20 cellular contexts compared by ENCODE assay signal in the genomic region with DNA sequence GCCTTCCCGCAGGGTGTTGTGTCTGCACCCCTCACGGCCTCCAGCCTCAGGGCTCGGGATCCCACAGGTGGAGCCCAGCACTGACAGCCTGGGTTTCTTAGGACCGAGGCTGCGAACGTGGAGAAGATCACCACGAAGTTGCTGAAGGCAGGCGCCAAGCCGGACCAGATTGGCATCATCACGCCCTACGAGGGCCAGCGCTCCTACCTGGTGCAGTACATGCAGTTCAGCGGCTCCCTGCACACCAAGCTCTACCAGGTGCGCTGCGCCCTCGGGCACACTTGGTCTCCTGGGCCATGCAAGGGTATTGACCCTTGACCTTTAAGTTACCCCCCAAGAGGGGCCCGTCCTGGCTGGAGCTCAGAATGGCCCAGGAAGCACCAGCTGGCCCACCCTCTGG. TPM values are rescaled to one million over a fixed set of nuclear protein-coding genes. Genes with fewer than 3 reads are reported as not detected.
"Had no signal": no experiment of that assay in that cellular context is flagged by ENCODE, and none has a peak within 500 bp of the region (broad histone marks: within the 10 kb centered on the region; RNA-seq: fewer than 3 reads in every experiment).

No MANE protein-coding gene starts in this region.

- H3K27ac Mint-ChIP-seq: memory B cell, T-helper 17 cell had no signal

- DNase-seq: activated CD4-positive, alpha-beta T cell treated with anti-CD3 and anti-CD28 coated beads, Interleukin-2, amount 50 U/mL, for 1 hour; activated CD4-positive, CD25-positive, alpha-beta regulatory T cell; activated CD8-positive, alpha-beta memory T cell treated with anti-CD3 and anti-CD28 coated beads for 24 hours; activated naive CD4-positive, alpha-beta T cell; activated T-cell treated with anti-CD3 and anti-CD28 coated beads for 4 hours; islet precursor cell; left ventricle myocardium inferior; natural killer cell; retina; T-helper 17 cell; tibial artery; uterus had no signal

- H3K9me3 Mint-ChIP-seq: memory B cell; natural killer cell; stimulated activated memory B cell treated with anti-CD40 and anti-IgM and Interleukin-4, amounts not matched to agents 10 μg/mL and 1 μg/mL and 100 μg/mL, for 72 hours had no signal

- ATAC-seq: esophagus mucosa, mucosa of descending colon, T-helper 17 cell had no signal

- H3K27ac ChIP-seq: ascending aorta, breast epithelium, hepatocyte, tibial artery, uterus had no signal

- H3K36me3 Mint-ChIP-seq: natural killer cell had no signal

- H3K27me3 ChIP-seq: ascending aorta, breast epithelium, hepatocyte, tibial artery, uterus had no signal

- H3K4me3 Mint-ChIP-seq: natural killer cell; stimulated activated memory B cell treated with anti-CD40 and anti-IgM and Interleukin-4, amounts not matched to agents 10 μg/mL and 1 μg/mL and 100 μg/mL, for 72 hours; T-helper 17 cell had no signal

- H3K27me3 Mint-ChIP-seq: memory B cell; stimulated activated memory B cell treated with anti-CD40 and anti-IgM and Interleukin-4, amounts not matched to agents 10 μg/mL and 1 μg/mL and 100 μg/mL, for 72 hours; T-helper 17 cell had no signal

RNA-seq across cellular contexts. Expression of a gene that starts 35.2 kb away (rescaled TPM):
- total RNA-seq: ascending aorta, esophagus mucosa, natural killer cell, subcutaneous adipose tissue, T-helper 17 cell had no signal
